29 cellular contexts compared by ENCODE assay signal in the genomic region with DNA sequence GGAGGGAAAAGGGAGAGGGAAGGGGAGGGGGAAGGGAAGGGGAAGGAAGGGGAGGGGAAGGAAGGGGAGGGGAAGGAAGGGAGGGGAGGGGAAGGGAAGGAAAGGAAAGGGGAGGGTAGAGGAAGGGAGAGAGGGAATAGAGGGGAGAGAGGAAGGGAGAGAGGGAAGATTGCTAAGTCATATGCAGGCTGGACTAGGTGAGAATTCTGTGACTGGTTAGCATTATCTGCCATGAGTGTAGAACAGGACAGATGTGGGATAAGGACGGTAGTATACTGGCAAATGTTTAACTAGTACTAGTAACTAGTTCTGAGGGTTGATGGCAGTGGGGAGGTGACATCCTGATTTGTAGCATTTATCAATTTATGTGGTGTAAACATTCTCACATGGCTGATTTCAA.
"Had no signal": no experiment of that assay in that cellular context is flagged by ENCODE, and none has a peak within 500 bp of the region (broad histone marks: within the 10 kb centered on the region; RNA-seq: fewer than 3 reads in every experiment).

No MANE protein-coding gene starts in this region.

- ATAC-seq: activated CD4-positive, CD25-positive, alpha-beta regulatory T cell treated with anti-CD3 and anti-CD28 coated beads, Interleukin-2, amount 50 U/mL, for 24 hours; activated CD8-positive, alpha-beta T cell treated with anti-CD3 and anti-CD28 coated beads for 36 hours; activated T-cell treated with anti-CD3 and anti-CD28 coated beads, Interleukin-2, amount 50 U/mL, for 4 hours; activated T-helper 17 cell treated with anti-CD3 and anti-CD28 coated beads, Interleukin-2, amount 50 U/mL, for 72 hours; esophagus mucosa; T-helper 17 cell had no signal

- H3K36me3 ChIP-seq: brain microvascular endothelial cell, WERI-Rb-1 had no signal

- H3K27me3 ChIP-seq: brain microvascular endothelial cell had no signal

- H3K4me3 ChIP-seq: coronary artery, dorsolateral prefrontal cortex had no signal

- FAIRE-seq: astrocyte, bronchial epithelial cell, frontal cortex had no signal

- DNase-seq: activated B cell treated with CpG ODN at 0.5 μM for 24 hours; activated CD4-positive, alpha-beta T cell treated with anti-CD3 and anti-CD28 coated beads for 48 hours; activated CD4-positive, alpha-beta T cell treated with anti-CD3 and anti-CD28 coated beads, Interleukin-2, amount 50 U/mL, for 1 hour; activated CD4-positive, alpha-beta T cell treated with anti-CD3 and anti-CD28 coated beads, Interleukin-2, amount 50 U/mL, for 48 hours; activated CD8-positive, alpha-beta memory T cell treated with anti-CD3 and anti-CD28 coated beads for 24 hours; activated CD8-positive, alpha-beta T cell treated with anti-CD3 and anti-CD28 coated beads for 36 hours; activated effector memory CD4-positive, alpha-beta T cell treated with Interleukin-2 at 50 U/mL for 16 hours; activated gamma-delta T cell treated with Interleukin-2 at 50 U/mL for 16 hours; activated naive CD4-positive, alpha-beta T cell treated with anti-CD3 and anti-CD28 coated beads, Interleukin-2, amount 50 U/mL, for 16 hours; activated naive CD4-positive, alpha-beta T cell treated with Interleukin-2 at 50 U/mL for 16 hours; activated T-cell treated with anti-CD3 and anti-CD28 coated beads, Interleukin-2, amount 50 U/mL, for 4 hours; amniotic stem cell; anterior cingulate cortex; brain microvascular endothelial cell; dorsolateral prefrontal cortex; effector memory CD4-positive, alpha-beta T cell; endodermal cell; foreskin fibroblast; T-helper 1 cell; T-helper 17 cell; T1000; WERI-Rb-1 had no signal

- H3K27ac ChIP-seq: brain microvascular endothelial cell, coronary artery, dorsolateral prefrontal cortex, WERI-Rb-1 had no signal
